In genomic region chr6:110690106-110690654, GRCh38 we compare ENCODE assay signal across 1 cellular context.
TF ChIP-seq lines count a peak whose summit lies in the region.

No MANE protein-coding gene starts in this region.

TF ChIP-seq in H1, 55 proteins besides CTCF, POLR2A, EP300 and RAD21:
- peak; percentile 50; the same call in 1 of the 2 replicates for TF ChIP-seq RFX5 (IDR thresholded peaks at IDR 0.05; ENCODE audit: borderline replicate concordance, low read depth, low read length)
- no peak for TF ChIP-seq NANOG (IDR thresholded peaks at IDR 0.05; ENCODE audit: insufficient read depth, low read depth, low read length, poor library complexity, severe bottlenecking)
